Comparison of ENCODE assay signal across 8 cellular contexts in the genomic region with DNA sequence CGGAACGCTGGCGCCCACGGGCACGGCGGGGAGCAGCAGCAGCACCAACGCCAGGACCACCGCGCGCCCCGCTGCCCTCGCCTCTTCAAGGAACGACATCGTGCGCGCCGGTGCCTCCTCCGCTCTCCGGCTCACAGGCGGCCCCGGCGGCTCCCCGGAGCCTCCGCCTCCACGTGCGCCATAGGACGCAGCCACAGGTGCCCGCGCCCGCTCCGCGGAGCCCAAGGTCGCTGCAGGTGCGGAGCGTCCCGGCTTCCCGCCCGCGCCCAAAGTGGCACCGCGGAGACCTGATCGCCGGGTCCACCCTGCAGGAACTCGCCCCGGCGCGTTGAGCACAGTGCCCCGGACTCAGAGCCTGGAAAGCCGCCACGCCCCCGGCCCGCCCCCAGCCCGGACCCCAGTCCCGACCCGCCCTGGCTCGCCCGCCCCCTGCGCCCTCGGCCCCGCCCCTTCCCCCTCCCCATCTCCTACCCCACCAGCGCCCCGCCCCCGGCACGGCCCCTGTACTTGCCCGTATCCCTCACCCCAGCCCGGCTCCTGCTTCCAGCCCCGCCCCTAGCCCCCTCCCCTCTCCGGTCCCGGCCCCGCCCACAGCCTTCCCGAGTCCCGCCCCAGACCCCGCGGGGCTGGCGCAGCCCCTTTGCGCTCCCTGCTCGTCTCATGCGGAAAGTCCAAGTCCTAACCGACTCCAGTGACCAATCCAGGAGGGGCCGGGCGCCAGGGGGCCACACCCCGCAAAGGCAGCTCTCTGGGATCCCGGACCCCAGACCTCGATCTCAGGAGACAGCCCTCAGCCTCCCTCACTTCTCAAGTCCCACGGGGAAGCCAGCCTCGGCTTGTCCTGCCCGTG. TPM values are rescaled to one million over a fixed set of nuclear protein-coding genes. Genes with fewer than 3 reads are reported as not detected.
DNase-seq lines count a peak whose midpoint lies in the region; ATAC-seq, FAIRE-seq and TF ChIP-seq lines count a peak whose summit lies in the region.

A gene with protein sequence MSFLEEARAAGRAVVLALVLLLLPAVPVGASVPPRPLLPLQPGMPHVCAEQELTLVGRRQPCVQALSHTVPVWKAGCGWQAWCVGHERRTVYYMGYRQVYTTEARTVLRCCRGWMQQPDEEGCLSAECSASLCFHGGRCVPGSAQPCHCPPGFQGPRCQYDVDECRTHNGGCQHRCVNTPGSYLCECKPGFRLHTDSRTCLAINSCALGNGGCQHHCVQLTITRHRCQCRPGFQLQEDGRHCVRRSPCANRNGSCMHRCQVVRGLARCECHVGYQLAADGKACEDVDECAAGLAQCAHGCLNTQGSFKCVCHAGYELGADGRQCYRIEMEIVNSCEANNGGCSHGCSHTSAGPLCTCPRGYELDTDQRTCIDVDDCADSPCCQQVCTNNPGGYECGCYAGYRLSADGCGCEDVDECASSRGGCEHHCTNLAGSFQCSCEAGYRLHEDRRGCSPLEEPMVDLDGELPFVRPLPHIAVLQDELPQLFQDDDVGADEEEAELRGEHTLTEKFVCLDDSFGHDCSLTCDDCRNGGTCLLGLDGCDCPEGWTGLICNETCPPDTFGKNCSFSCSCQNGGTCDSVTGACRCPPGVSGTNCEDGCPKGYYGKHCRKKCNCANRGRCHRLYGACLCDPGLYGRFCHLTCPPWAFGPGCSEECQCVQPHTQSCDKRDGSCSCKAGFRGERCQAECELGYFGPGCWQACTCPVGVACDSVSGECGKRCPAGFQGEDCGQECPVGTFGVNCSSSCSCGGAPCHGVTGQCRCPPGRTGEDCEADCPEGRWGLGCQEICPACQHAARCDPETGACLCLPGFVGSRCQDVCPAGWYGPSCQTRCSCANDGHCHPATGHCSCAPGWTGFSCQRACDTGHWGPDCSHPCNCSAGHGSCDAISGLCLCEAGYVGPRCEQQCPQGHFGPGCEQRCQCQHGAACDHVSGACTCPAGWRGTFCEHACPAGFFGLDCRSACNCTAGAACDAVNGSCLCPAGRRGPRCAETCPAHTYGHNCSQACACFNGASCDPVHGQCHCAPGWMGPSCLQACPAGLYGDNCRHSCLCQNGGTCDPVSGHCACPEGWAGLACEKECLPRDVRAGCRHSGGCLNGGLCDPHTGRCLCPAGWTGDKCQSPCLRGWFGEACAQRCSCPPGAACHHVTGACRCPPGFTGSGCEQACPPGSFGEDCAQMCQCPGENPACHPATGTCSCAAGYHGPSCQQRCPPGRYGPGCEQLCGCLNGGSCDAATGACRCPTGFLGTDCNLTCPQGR (N-terminal part only) (minus strand): TSS at position 339 of the 850 bp plus-strand sequence. CDS start 240 bp downstream, at position 99.

- peaks cover 12% of the 10 kb centered on the region; the same call in 1 of the 2 replicates for H3K27me3 ChIP-seq in ACC112 (ENCODE audit: insufficient read depth, low read length)
- H3K27me3 ChIP-seq in HUES64 (ENCODE audit: insufficient read depth, low read length): peaks cover 22% of the 10 kb centered on the region
- H3K27me3 ChIP-seq in WERI-Rb-1 (ENCODE audit: insufficient read depth, low read depth, severe bottlenecking): peaks cover 4% of the 10 kb centered on the region
- H3K27me3 ChIP-seq in bronchial epithelial cell (ENCODE audit: control insufficient read depth, insufficient read depth, low read length): peaks cover 33% of the 10 kb centered on the region
- H3K27me3 ChIP-seq in lower lobe of right lung (ENCODE audit: low read depth): peaks cover 23% of the 10 kb centered on the region

- intact Hi-C loops in lower lobe of right lung (cut with DNase I): no loop called here

- H3K9ac ChIP-seq in HUES64 (ENCODE audit: low read depth, low read length): peak within 1 kb of the TSS; percentile 74

- no peak within 1 kb of the TSS for H3K27ac ChIP-seq in ACC112 (ENCODE audit: low read depth, low read length)
- no peak within 1 kb of the TSS for H3K27ac ChIP-seq in HUES64 (ENCODE audit: low read depth, low read length)
- H3K27ac ChIP-seq in WERI-Rb-1: peak within 1 kb of the TSS; percentile 41
- H3K27ac ChIP-seq in lower lobe of right lung: peak within 1 kb of the TSS; percentile 14

- peak; percentile 96 for DNase-seq in WERI-Rb-1
- DNase-seq in bronchial epithelial cell (ENCODE audit: low read depth): no peak
- peak; percentile 85 for DNase-seq in lower lobe of right lung
- peak; percentile 54 for DNase-seq in stimulated activated CD8-positive, alpha-beta memory T cell treated with anti-CD3 and anti-CD28 coated beads, Interleukin-12 subunit alpha, Interleukin-12 subunit beta, amount 100 ng/mL, for 4 hours (ENCODE audit: low read depth)

- H3K4me3 ChIP-seq in ACC112 (ENCODE audit: low read depth, low read length) (peak within 1 kb of the TSS; percentile 71), HUES64 (ENCODE audit: low read length) (peak within 1 kb of the TSS; percentile 71), WERI-Rb-1 (ENCODE audit: low read depth, low read length) (peak within 1 kb of the TSS; percentile 49), bronchial epithelial cell (ENCODE audit: low read depth, low read length) (peak within 1 kb of the TSS; percentile 16), lower lobe of right lung (peak within 1 kb of the TSS; percentile 61)

- H3K9me3 ChIP-seq in HUES64 (ENCODE audit: insufficient read depth, low read depth, low read length): no peaks in the 10 kb centered on the region
- no peaks in the 10 kb centered on the region for H3K9me3 ChIP-seq in WERI-Rb-1 (ENCODE audit: severe bottlenecking)
- no peaks in the 10 kb centered on the region for H3K9me3 ChIP-seq in lower lobe of right lung

- H3K4me1 ChIP-seq in ACC112 (ENCODE audit: control insufficient read depth, insufficient read depth, low read length, unreplicated experiment) (peaks cover 11% of the 10 kb centered on the region), HUES64 (ENCODE audit: insufficient read depth, low read length) (peaks cover 29% of the 10 kb centered on the region), lower lobe of right lung (peaks cover 62% of the 10 kb centered on the region)

- 2% methylated on average over 75 of the region's 87 CpGs for WGBS in HUES64

- no peak for TF ChIP-seq CTCF in WERI-Rb-1 (IDR thresholded peaks at IDR 0.05; ENCODE audit: low read depth, low read length)
- no peak for TF ChIP-seq CTCF in bronchial epithelial cell (IDR thresholded peaks at IDR 0.05; ENCODE audit: insufficient read depth, low read length, severe bottlenecking)
- no peak for TF ChIP-seq CTCF in lower lobe of right lung (IDR thresholded peaks at IDR 0.05)

- H2AFZ ChIP-seq in ACC112 (ENCODE audit: low read length, unreplicated experiment): no peak within 1 kb of the TSS

- no peak for FAIRE-seq in bronchial epithelial cell (lab: Jason Lieb, UNC)

- peak; percentile 84 to 85 for ATAC-seq in lower lobe of right lung
- no peak for ATAC-seq in GM18858 (IDR thresholded peaks at IDR 0.05; ENCODE audit: unreplicated experiment)
- no peak for ATAC-seq in GM21619 (IDR thresholded peaks at IDR 0.05; ENCODE audit: unreplicated experiment)

- H3K36me3 ChIP-seq in ACC112 (ENCODE audit: insufficient read depth, low read length): no peaks in the 10 kb centered on the region
- H3K36me3 ChIP-seq in HUES64 (ENCODE audit: insufficient read depth, low read length): no peaks in the 10 kb centered on the region
- H3K36me3 ChIP-seq in WERI-Rb-1: no peaks in the 10 kb centered on the region
- H3K36me3 ChIP-seq in bronchial epithelial cell (ENCODE audit: control insufficient read depth, insufficient read depth, low read length): no peaks in the 10 kb centered on the region
- no peaks in the 10 kb centered on the region for H3K36me3 ChIP-seq in lower lobe of right lung

- H3K79me2 ChIP-seq in ACC112 (ENCODE audit: control insufficient read depth, insufficient read depth, low read length, unreplicated experiment): no peaks in the 10 kb centered on the region

RNA-seq across cellular contexts. Expression of the gene that starts here (rescaled TPM):
- 5.6 TPM for polyA plus RNA-seq in HUES64 (2013, experiment 1 of 2)
- 7.3 TPM for polyA plus RNA-seq in HUES64 (2013, experiment 2 of 2)
- total RNA-seq in bronchial epithelial cell: 1.3 and 1.5 TPM in 2 replicates
- 57.1 TPM for total RNA-seq in lower lobe of right lung

Comparison
In these comparisons a context has a peak if more than half of its experiments do, and no peak if none do; other contexts are left out.
1. RNA of the gene that starts here (total RNA-seq): 57.1 TPM in lower lobe of right lung (single experiment); 1.3 to 1.5 TPM in bronchial epithelial cell; every median in the first group is over 10 times any median in the second.
2. H3K27ac ChIP-seq: peak in WERI-Rb-1 (single experiment) and lower lobe of right lung (single experiment); none in ACC112 (single experiment) and HUES64 (single experiment).
3. H3K4me3 ChIP-seq: peak in every context shown above with its lines; median percentile 71 in ACC112; 71 in HUES64; 61 in lower lobe of right lung; 49 in WERI-Rb-1; 16 in bronchial epithelial cell.
4. ATAC-seq: peak in lower lobe of right lung (2 of 2); none in GM18858 (single experiment) and GM21619 (single experiment).